1 cellular context compared by ENCODE assay signal in the genomic region with DNA sequence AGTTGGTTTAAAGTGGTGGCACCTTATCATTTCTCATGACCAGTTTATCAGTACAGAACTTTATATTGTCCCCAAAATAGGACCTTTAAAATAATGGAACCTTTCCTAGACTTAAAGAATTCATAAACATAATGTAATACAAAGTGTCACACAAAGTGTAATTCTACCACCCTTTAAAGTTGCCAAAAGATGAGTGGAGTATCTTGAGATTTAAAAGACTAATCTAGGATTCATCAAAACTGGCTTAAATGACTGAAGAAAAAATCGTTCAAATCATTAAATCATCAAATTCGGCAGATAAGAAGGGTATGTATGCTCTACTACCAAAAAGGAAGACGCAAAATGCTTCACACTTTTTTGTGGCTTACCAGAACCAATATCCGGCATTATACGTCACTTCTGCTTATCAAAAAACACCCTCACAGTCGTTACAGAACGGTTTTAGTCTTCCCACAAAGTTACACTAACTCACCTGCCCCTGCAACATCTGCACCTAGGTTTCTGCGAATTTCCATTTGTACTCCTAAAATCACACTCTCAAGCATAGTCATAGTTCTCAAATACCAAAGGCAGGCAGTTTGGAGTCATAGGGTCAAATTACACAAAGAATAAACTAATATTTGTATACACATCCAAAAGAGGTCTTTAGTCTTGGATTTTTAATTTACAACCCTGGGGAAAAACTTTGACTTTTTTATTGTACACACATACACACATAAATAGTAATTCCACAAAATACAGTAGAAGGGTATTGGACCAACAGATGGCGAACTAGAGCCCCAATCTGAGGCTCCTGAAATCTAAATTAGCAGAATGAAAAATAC.
A peak's percentile ranks its signal among the peaks of the same experiment; 100 is the strongest.
TF ChIP-seq lines count a peak whose summit lies in the region.

No MANE protein-coding gene starts in this region.

TF ChIP-seq in K562, 482 proteins besides CTCF, POLR2A, EP300 and RAD21 (continued from another document and continues in another):
- TF ChIP-seq AFF1 (IDR thresholded peaks at IDR 0.05; ENCODE audit: low read depth in 1 of 2, partially characterized antibody in 2 of 2): peak in 1 of 2 experiments; percentile 30
- TF ChIP-seq NFIC (IDR thresholded peaks at IDR 0.05): no peak
- TF ChIP-seq HES1 (IDR thresholded peaks at IDR 0.05; ENCODE audit: low read depth): no peak
- TF ChIP-seq MXI1 (IDR thresholded peaks at IDR 0.05; ENCODE audit: low read depth, low read length): no peak
- no peak for TF ChIP-seq IRF9 (tag; IDR thresholded peaks at IDR 0.05)
- 0 out of 2 replicates have a peak, but pooled peaks have one; percentile 45 for TF ChIP-seq GTF2E2 (tag; IDR thresholded peaks at IDR 0.05)
- no peak for TF ChIP-seq HNRNPUL1 (IDR thresholded peaks at IDR 0.05; ENCODE audit: low read length)
- TF ChIP-seq, protein P1, sequence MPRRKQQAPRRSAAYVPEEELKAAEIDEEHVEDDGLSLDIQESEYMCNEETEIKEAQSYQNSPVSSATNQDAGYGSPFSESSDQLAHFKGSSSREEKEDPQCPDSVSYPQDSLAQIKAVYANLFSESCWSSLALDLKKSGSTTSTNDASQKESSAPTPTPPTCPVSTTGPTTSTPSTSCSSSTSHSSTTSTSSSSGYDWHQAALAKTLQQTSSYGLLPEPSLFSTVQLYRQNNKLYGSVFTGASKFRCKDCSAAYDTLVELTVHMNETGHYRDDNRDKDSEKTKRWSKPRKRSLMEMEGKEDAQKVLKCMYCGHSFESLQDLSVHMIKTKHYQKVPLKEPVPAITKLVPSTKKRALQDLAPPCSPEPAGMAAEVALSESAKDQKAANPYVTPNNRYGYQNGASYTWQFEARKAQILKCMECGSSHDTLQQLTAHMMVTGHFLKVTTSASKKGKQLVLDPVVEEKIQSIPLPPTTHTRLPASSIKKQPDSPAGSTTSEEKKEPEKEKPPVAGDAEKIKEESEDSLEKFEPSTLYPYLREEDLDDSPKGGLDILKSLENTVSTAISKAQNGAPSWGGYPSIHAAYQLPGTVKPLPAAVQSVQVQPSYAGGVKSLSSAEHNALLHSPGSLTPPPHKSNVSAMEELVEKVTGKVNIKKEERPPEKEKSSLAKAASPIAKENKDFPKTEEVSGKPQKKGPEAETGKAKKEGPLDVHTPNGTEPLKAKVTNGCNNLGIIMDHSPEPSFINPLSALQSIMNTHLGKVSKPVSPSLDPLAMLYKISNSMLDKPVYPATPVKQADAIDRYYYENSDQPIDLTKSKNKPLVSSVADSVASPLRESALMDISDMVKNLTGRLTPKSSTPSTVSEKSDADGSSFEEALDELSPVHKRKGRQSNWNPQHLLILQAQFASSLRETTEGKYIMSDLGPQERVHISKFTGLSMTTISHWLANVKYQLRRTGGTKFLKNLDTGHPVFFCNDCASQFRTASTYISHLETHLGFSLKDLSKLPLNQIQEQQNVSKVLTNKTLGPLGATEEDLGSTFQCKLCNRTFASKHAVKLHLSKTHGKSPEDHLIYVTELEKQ (CRISPR knock-in tag; IDR thresholded peaks at IDR 0.05): no peak
- peak; percentile 28; the same call in 1 of the 2 replicates for TF ChIP-seq ZEB2 (IDR thresholded peaks at IDR 0.05)
- TF ChIP-seq CEBPB (tag; IDR thresholded peaks at IDR 0.05): peak; percentile 73; the same call in 1 of the 2 replicates
- TF ChIP-seq ZNF12 (CRISPR knock-in tag; IDR thresholded peaks at IDR 0.05): no peak
- TF ChIP-seq ZNF274 (IDR thresholded peaks at IDR 0.05; ENCODE audit: borderline replicate concordance, low read depth, low read length): no peak
- TF ChIP-seq KAT2B (IDR thresholded peaks at IDR 0.05; ENCODE audit: low read depth, low read length): no peak
- no peak for TF ChIP-seq BCL6 (CRISPR knock-in tag; IDR thresholded peaks at IDR 0.05)
- TF ChIP-seq NBN (IDR thresholded peaks at IDR 0.05; ENCODE audit: low read depth): peak; percentile 21; the same call in 1 of the 2 replicates
- no peak for TF ChIP-seq CBX2 (IDR thresholded peaks at IDR 0.05; ENCODE audit: insufficient read depth, low read length, poor library complexity, severe bottlenecking)
- TF ChIP-seq DMBX1 (CRISPR knock-in tag; IDR thresholded peaks at IDR 0.05; ENCODE audit: borderline replicate concordance): no peak
- TF ChIP-seq ZBTB34 (CRISPR knock-in tag; IDR thresholded peaks at IDR 0.05): no peak
- TF ChIP-seq, protein P2, sequence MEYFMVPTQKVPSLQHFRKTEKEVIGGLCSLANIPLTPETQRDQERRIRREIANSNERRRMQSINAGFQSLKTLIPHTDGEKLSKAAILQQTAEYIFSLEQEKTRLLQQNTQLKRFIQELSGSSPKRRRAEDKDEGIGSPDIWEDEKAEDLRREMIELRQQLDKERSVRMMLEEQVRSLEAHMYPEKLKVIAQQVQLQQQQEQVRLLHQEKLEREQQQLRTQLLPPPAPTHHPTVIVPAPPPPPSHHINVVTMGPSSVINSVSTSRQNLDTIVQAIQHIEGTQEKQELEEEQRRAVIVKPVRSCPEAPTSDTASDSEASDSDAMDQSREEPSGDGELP (CRISPR knock-in tag; IDR thresholded peaks at IDR 0.05; ENCODE audit: borderline replicate concordance): no peak
- TF ChIP-seq CHAMP1 (IDR thresholded peaks at IDR 0.05): peak; percentile 31; the same call in 1 of the 2 replicates
- TF ChIP-seq PHTF2 (CRISPR knock-in tag; IDR thresholded peaks at IDR 0.05): no peak
- TF ChIP-seq HDAC6 (IDR thresholded peaks at IDR 0.05; ENCODE audit: low read depth, low read length): no peak
- TF ChIP-seq CREM (IDR thresholded peaks at IDR 0.05; ENCODE audit: low read depth): peak; percentile 91
- TF ChIP-seq ZNF830 (CRISPR knock-in tag; IDR thresholded peaks at IDR 0.05): no peak
- no peak; the same call in 1 of the 2 replicates for TF ChIP-seq ETV1 (tag; conservative IDR thresholded peaks at IDR 0.05; ENCODE audit: low read depth)
- TF ChIP-seq ZNF23 (CRISPR knock-in tag; IDR thresholded peaks at IDR 0.05): no peak
- TF ChIP-seq, protein P3, sequence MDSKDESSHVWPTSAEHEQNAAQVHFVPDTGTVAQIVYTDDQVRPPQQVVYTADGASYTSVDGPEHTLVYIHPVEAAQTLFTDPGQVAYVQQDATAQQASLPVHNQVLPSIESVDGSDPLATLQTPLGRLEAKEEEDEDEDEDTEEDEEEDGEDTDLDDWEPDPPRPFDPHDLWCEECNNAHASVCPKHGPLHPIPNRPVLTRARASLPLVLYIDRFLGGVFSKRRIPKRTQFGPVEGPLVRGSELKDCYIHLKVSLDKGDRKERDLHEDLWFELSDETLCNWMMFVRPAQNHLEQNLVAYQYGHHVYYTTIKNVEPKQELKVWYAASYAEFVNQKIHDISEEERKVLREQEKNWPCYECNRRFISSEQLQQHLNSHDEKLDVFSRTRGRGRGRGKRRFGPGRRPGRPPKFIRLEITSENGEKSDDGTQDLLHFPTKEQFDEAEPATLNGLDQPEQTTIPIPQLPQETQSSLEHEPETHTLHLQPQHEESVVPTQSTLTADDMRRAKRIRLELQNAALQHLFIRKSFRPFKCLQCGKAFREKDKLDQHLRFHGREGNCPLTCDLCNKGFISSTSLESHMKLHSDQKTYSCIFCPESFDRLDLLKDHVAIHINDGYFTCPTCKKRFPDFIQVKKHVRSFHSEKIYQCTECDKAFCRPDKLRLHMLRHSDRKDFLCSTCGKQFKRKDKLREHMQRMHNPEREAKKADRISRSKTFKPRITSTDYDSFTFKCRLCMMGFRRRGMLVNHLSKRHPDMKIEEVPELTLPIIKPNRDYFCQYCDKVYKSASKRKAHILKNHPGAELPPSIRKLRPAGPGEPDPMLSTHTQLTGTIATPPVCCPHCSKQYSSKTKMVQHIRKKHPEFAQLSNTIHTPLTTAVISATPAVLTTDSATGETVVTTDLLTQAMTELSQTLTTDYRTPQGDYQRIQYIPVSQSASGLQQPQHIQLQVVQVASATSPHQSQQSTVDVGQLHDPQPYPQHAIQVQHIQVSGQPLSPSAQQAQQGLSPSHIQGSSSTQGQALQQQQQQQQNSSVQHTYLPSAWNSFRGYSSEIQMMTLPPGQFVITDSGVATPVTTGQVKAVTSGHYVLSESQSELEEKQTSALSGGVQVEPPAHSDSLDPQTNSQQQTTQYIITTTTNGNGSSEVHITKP (IDR thresholded peaks at IDR 0.05; ENCODE audit: partially characterized antibody): no peak
- TF ChIP-seq MAFK (IDR thresholded peaks at IDR 0.05; ENCODE audit: low read length): no peak
- no peak for TF ChIP-seq JUND (IDR thresholded peaks at IDR 0.05; ENCODE audit: borderline replicate concordance, low read depth, low read length)
- no peak; the same call in 2 of the 3 replicates for TF ChIP-seq JUND (tag; IDR thresholded peaks at IDR 0.05; ENCODE audit: borderline replicate concordance, low read depth, low read length)
- no peak for TF ChIP-seq ZNF785 (CRISPR knock-in tag; IDR thresholded peaks at IDR 0.05)
- no peak for TF ChIP-seq ZFP30 (CRISPR knock-in tag; IDR thresholded peaks at IDR 0.05; ENCODE audit: borderline replicate concordance)
- peak; percentile 76; the same call in 1 of the 2 replicates for TF ChIP-seq THRAP3 (IDR thresholded peaks at IDR 0.05; ENCODE audit: borderline replicate concordance)
- no peak for TF ChIP-seq NR2F6 (CRISPR knock-in tag; IDR thresholded peaks at IDR 0.05)
- no peak for TF ChIP-seq POLR2AphosphoS5 (IDR thresholded peaks at IDR 0.05; ENCODE audit: control insufficient read depth, insufficient read depth, low read depth, low read length)
- no peak; the same call in none of the 2 replicates for TF ChIP-seq STAT5A (IDR thresholded peaks at IDR 0.05; ENCODE audit: borderline replicate concordance, low read length)
- TF ChIP-seq, protein P4, sequence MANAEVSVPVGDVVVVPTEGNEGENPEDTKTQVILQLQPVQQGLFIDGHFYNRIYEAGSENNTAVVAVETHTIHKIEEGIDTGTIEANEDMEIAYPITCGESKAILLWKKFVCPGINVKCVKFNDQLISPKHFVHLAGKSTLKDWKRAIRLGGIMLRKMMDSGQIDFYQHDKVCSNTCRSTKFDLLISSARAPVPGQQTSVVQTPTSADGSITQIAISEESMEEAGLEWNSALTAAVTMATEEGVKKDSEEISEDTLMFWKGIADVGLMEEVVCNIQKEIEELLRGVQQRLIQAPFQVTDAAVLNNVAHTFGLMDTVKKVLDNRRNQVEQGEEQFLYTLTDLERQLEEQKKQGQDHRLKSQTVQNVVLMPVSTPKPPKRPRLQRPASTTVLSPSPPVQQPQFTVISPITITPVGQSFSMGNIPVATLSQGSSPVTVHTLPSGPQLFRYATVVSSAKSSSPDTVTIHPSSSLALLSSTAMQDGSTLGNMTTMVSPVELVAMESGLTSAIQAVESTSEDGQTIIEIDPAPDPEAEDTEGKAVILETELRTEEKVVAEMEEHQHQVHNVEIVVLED (CRISPR knock-in tag; IDR thresholded peaks at IDR 0.05): no peak
